In the genomic region with DNA sequence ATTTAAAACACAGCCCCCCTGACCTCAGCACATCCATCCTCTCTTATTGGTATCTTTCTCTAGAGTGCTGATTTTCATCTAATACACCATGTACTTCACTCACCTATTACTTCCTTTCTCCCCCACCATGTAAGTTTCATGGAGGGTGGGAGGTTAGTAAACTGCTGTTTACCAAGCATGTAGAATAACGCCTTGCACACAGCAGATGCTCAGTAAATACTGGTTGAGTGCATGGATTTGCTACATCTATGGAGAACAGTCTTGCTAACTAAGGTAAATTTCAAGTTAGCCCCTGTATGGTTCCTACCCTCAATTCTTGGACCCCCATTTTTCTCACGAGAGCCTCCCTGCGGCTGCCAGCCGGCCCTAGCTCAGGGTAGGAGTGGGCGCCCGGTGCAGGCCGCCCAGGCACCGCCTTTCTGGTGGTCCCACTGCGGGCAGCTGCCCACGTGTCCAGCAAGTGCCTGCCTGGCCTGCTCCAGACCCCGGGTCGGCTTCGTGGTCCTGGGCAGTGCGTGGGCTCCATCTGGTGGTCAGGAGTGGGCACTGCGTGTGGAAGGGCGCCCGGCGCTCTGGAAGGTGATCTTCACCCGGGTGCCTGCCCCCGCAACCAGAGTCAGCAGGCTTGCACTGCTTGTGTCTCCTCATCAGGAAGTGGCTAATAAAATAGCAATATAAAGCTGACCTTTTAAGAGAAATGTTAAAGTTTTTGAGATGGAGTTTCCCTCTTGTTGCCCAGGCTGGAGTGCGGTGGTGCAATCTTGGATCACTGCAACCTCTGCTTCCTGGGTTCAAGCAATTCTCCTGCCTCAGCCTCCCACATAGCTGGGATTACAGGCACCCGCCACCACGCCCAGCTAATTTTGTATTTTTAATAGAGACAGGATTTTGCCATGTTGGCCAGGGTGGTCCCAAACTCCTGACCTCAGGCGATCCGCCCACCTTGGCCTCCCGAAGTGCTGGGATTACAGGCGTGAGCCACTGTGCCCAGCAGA, we compare ENCODE assay signal across 1 cellular context.
TF ChIP-seq lines count a peak whose summit lies in the region.

No MANE protein-coding gene starts in this region.

TF ChIP-seq in SK-N-SH, 30 proteins besides CTCF, POLR2A, EP300 and RAD21 (continued from another document):
- TF ChIP-seq, protein P1, sequence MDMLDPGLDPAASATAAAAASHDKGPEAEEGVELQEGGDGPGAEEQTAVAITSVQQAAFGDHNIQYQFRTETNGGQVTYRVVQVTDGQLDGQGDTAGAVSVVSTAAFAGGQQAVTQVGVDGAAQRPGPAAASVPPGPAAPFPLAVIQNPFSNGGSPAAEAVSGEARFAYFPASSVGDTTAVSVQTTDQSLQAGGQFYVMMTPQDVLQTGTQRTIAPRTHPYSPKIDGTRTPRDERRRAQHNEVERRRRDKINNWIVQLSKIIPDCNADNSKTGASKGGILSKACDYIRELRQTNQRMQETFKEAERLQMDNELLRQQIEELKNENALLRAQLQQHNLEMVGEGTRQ (IDR thresholded peaks at IDR 0.05; ENCODE audit: borderline replicate concordance, low read depth, low read length): 0 out of 2 replicates have a peak, but pooled peaks have one; percentile 46
- peak; percentile 94 for TF ChIP-seq MXI1 (IDR thresholded peaks at IDR 0.05; ENCODE audit: low read depth, low read length)
- TF ChIP-seq TEAD4 (IDR thresholded peaks at IDR 0.05; ENCODE audit: borderline replicate concordance, insufficient read depth): no peak
- no peak for TF ChIP-seq GABPA (IDR thresholded peaks at IDR 0.05; ENCODE audit: low read depth)
- TF ChIP-seq, protein P2, sequence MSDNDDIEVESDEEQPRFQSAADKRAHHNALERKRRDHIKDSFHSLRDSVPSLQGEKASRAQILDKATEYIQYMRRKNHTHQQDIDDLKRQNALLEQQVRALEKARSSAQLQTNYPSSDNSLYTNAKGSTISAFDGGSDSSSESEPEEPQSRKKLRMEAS (IDR thresholded peaks at IDR 0.05; ENCODE audit: low read depth): peak; percentile 75
- TF ChIP-seq NRF1 (IDR thresholded peaks at IDR 0.05; ENCODE audit: low read depth, low read length): no peak
- no peak for TF ChIP-seq RXRA (IDR thresholded peaks at IDR 0.05; ENCODE audit: borderline replicate concordance, low read depth)
- TF ChIP-seq SMC3 (IDR thresholded peaks at IDR 0.05; ENCODE audit: low read depth, low read length): peak; percentile 97
- TF ChIP-seq, protein P3, sequence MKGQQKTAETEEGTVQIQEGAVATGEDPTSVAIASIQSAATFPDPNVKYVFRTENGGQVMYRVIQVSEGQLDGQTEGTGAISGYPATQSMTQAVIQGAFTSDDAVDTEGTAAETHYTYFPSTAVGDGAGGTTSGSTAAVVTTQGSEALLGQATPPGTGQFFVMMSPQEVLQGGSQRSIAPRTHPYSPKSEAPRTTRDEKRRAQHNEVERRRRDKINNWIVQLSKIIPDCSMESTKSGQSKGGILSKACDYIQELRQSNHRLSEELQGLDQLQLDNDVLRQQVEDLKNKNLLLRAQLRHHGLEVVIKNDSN (IDR thresholded peaks at IDR 0.05; ENCODE audit: borderline replicate concordance, low read depth): peak; percentile 68; the same call in 1 of the 2 replicates
- TF ChIP-seq RCOR1 (IDR thresholded peaks at IDR 0.05; ENCODE audit: low read length): peak; percentile 52; the same call in 1 of the 2 replicates
